In genomic region chrX:103347682-103348397, GRCh38 we compare ENCODE assay signal across 17 cellular contexts. TPM values are rescaled to one million over a fixed set of nuclear protein-coding genes. Genes with fewer than 3 reads are reported as not detected.
"Had no signal": no experiment of that assay in that cellular context is flagged by ENCODE, and none has a peak within 500 bp of the region (broad histone marks: within the 10 kb centered on the region; RNA-seq: fewer than 3 reads in every experiment).

No MANE protein-coding gene starts in this region.

- H3K27ac ChIP-seq: epithelial cell of prostate, gastroesophageal sphincter, ovary, suprapubic skin, upper lobe of right lung had no signal

- ATAC-seq: activated CD4-positive, alpha-beta T cell treated with anti-CD3 and anti-CD28 coated beads for 36 hours; activated T-cell treated with anti-CD3 and anti-CD28 coated beads, Interleukin-2, amount 50 U/mL, for 72 hours; gastroesophageal sphincter; left lobe of liver; stimulated activated naive CD8-positive, alpha-beta T cell treated with anti-CD3 and anti-CD28 coated beads, Interleukin-15, Interleukin-2, amounts not matched to agents 100 U/mL and 50 U/mL, for 24 hours; upper lobe of right lung had no signal

- H3K4me3 ChIP-seq: gastroesophageal sphincter, ovary, suprapubic skin, upper lobe of right lung had no signal

- H3K4me1 ChIP-seq: gastroesophageal sphincter, suprapubic skin, upper lobe of right lung had no signal

- H3K9me3 ChIP-seq: gastroesophageal sphincter, ovary, suprapubic skin, upper lobe of right lung had no signal

- H3K27me3 ChIP-seq: ovary, suprapubic skin, upper lobe of right lung had no signal

- FAIRE-seq: colon, islet of Langerhans had no signal

- DNase-seq: activated CD4-positive, alpha-beta memory T cell treated with anti-CD3 and anti-CD28 coated beads, Interleukin-2, amount 10 ng/mL, durations not matched to agents 7 days and 5 days; activated CD4-positive, alpha-beta T cell treated with anti-CD3 and anti-CD28 coated beads for 36 hours; activated T-cell treated with anti-CD3 and anti-CD28 coated beads, Interleukin-2, amount 50 U/mL, for 72 hours; aorta; ovary; stimulated activated CD4-positive, alpha-beta T cell treated with anti-CD3 and anti-CD28 coated beads, Interleukin-4, amount 100 ng/mL, for 1 hour; stimulated activated CD8-positive, alpha-beta memory T cell treated with anti-CD3 and anti-CD28 coated beads, Interleukin-4, amount 100 ng/mL, for 48 hours; stimulated activated naive CD8-positive, alpha-beta T cell treated with anti-CD3 and anti-CD28 coated beads, Interleukin-15, Interleukin-2, amounts not matched to agents 100 U/mL and 50 U/mL, for 24 hours; T-helper 9 cell; upper lobe of right lung had no signal

- H3K36me3 ChIP-seq: gastroesophageal sphincter, ovary, suprapubic skin, upper lobe of right lung had no signal

RNA-seq across cellular contexts. Expression of gene TCEAL7, which starts 17.8 kb away (rescaled TPM):
- total RNA-seq: activated CD4-positive, alpha-beta memory T cell treated with anti-CD3 and anti-CD28 coated beads, Interleukin-2, amount 10 ng/mL, durations not matched to agents 7 days and 5 days; activated CD4-positive, alpha-beta T cell treated with anti-CD3 and anti-CD28 coated beads for 36 hours; activated T-cell treated with anti-CD3 and anti-CD28 coated beads, Interleukin-2, amount 50 U/mL, for 72 hours; natural killer cell treated with Interleukin-12 subunit alpha and Interleukin-12 subunit beta and Interleukin-15 and Interleukin-18, amount 100 ng/mL, for 72 hours had no signal
